11 cellular contexts compared by ENCODE assay signal in the genomic region with DNA sequence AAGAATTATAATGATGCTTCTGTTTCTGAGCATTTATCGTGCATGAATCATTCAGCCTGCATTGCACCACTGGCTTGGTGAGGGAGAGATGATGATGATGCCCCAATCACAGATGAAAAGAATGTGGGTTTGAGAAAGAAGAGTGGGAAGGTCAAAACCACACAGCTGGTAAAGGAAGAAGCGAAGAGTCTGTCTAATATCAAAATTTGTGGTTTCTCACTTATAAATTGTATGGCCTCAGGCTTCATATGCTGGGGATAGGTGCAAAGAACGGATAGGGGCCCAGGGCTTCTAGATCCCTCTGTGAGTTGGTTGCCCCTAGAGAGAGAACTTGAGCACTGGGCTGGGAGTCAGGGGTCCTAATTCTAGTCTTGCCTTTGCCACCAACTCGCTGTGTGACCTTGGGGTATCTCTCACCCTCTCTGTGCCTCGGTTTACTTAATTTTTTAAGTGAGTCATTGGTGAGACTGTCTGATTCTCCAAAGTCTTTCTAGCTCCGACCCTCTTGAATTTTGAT. TPM values are rescaled to one million over a fixed set of nuclear protein-coding genes. Genes with fewer than 3 reads are reported as not detected.
A peak's percentile ranks its signal among the peaks of the same experiment; 100 is the strongest.
DNase-seq lines count a peak whose midpoint lies in the region; ATAC-seq, FAIRE-seq and TF ChIP-seq lines count a peak whose summit lies in the region.
"Had no signal": no experiment of that assay in that cellular context is flagged by ENCODE, and none has a peak within 500 bp of the region (broad histone marks: within the 10 kb centered on the region; RNA-seq: fewer than 3 reads in every experiment).

No MANE protein-coding gene starts in this region.

- dilution Hi-C loops in keratinocyte (cut with MboI; ENCODE audit: extremely low pct_ligation_motif_present, low sequenced_read_pairs) = no loop called here

- no peak overlapping the region for H3K4me3 ChIP-seq in keratinocyte (ENCODE audit: control insufficient read depth in 2 of 3, extremely low read depth in 1 of 3, insufficient read depth in 2 of 3, low read depth in 1 of 3, low read length in 3 of 3)
- H3K4me3 ChIP-seq: coronary artery, SK-N-MC had no signal

- DNase-seq in AG08396 (ENCODE audit: low spot score) = peak; percentile 65
- DNase-seq in HTR-8/SVneo (ENCODE audit: insufficient read length, low spot score) = peak; percentile 61
- DNase-seq in activated T-helper 9 cell treated with anti-CD3 and anti-CD28 coated beads, Interleukin-2, amount 50 U/mL, for 16 hours (ENCODE audit: low read depth) = peak; percentile 30
- no peak for DNase-seq in keratinocyte (ENCODE audit: low read depth, low spot score)
- no peak for DNase-seq in left cardiac atrium
- no peak for DNase-seq in COR-L47 (lab: John Stamatoyannopoulos, UW)

- H3K4me1 ChIP-seq in keratinocyte (ENCODE audit: control insufficient read depth, extremely low read depth, insufficient read depth, low read length) = peaks cover 24% of the 10 kb centered on the region

- no peak for TF ChIP-seq CTCF in keratinocyte (optimal IDR thresholded peaks at IDR 0.05 in 1 of 3, IDR thresholded peaks at IDR 0.05 in 1 of 3, conservative IDR thresholded peaks at IDR 0.05 in 1 of 3; ENCODE audit: extremely low read depth in 1 of 3, insufficient read depth in 2 of 3, low read length in 3 of 3)

- no peak overlapping the region for H2AFZ ChIP-seq in keratinocyte (ENCODE audit: control insufficient read depth, low read length)

- H3K79me2 ChIP-seq in keratinocyte (ENCODE audit: control insufficient read depth, insufficient read depth, low read length) = no peaks in the 10 kb centered on the region

- ATAC-seq in left cardiac atrium = no peak
- no peak for ATAC-seq in HG02678 (IDR thresholded peaks at IDR 0.05; ENCODE audit: unreplicated experiment)
- ATAC-seq in GM18520 (IDR thresholded peaks at IDR 0.05; ENCODE audit: unreplicated experiment) = no peak

- FAIRE-seq in HTR-8/SVneo (lab: Jason Lieb, UNC) = peak; percentile 44
- FAIRE-seq in keratinocyte (lab: Jason Lieb, UNC) = peak; percentile 93
- FAIRE-seq: G401.6 had no signal

- no peaks in the 10 kb centered on the region for H4K20me1 ChIP-seq in keratinocyte (ENCODE audit: control insufficient read depth, extremely low read depth, insufficient read depth, low read length)

- no peak overlapping the region for H3K27ac ChIP-seq in keratinocyte (ENCODE audit: control insufficient read depth, insufficient read depth, low read length)
- H3K27ac ChIP-seq: coronary artery, SK-N-MC had no signal

- intact Hi-C loops in left cardiac atrium (cut with DNase I) = no loop called here

- no peak overlapping the region for H3K4me2 ChIP-seq in keratinocyte (ENCODE audit: control insufficient read depth, extremely low read depth, insufficient read depth, low read depth, low read length)

- H3K27me3 ChIP-seq in keratinocyte (ENCODE audit: control insufficient read depth, extremely low read depth, insufficient read depth, low read length) = no peaks in the 10 kb centered on the region

- H3K9ac ChIP-seq in keratinocyte (ENCODE audit: control insufficient read depth, extremely low read depth, insufficient read depth, low read length) = no peak overlapping the region

- H3K36me3 ChIP-seq in keratinocyte (ENCODE audit: control insufficient read depth in 2 of 2, extremely low read depth in 1 of 2, insufficient read depth in 2 of 2, low read length in 2 of 2) = no peaks in the 10 kb centered on the region

- no peaks in the 10 kb centered on the region for H3K9me1 ChIP-seq in keratinocyte (ENCODE audit: control insufficient read depth, extremely low read depth, insufficient read depth, low read length)

- no peaks in the 10 kb centered on the region for H3K9me3 ChIP-seq in keratinocyte (ENCODE audit: control insufficient read depth, low read depth, low read length)

RNA-seq across cellular contexts. Expression of a gene that starts 2.2 kb away (rescaled TPM):
- 3.6 to 6.2 TPM (median 4.5 TPM) in 3 replicates for polyA plus RNA-seq in keratinocyte
- 7.1 TPM for polyA plus RNA-seq in keratinocyte (2011; ENCODE audit: low read depth)
- 2.0 and 2.4 TPM in 2 replicates for polyA plus RNA-seq in keratinocyte (2011; cell fraction: cytosol; rRNA removed)
- 2.5 and 2.6 TPM in 2 replicates for polyA plus RNA-seq in keratinocyte (2011; cell fraction: nucleus; rRNA removed)
- polyA plus RNA-seq in keratinocyte (2012; ENCODE audit: low replicate concordance) = 5.6 and 24.2 TPM in 2 replicates
- 2.7 to 5.1 TPM (median 2.7 TPM) in 3 replicates for polyA minus RNA-seq in keratinocyte
- 2.7 TPM for polyA minus RNA-seq in keratinocyte (2011; cell fraction: cytosol; rRNA and poly(A)+ RNA removed)
- polyA minus RNA-seq in keratinocyte (2011; cell fraction: nucleus; rRNA and poly(A)+ RNA removed) = 2.6 and 2.7 TPM in 2 replicates
- 1 to 10 TPM in 1 of 2 donors, under 1 TPM in 1; 0.35 to 1.6 TPM for total RNA-seq in left cardiac atrium

RNA-seq across cellular contexts. Expression of a gene that starts 20.6 kb away (rescaled TPM):
- 12.3 to 16.9 TPM (median 12.8 TPM) in 3 replicates for polyA plus RNA-seq in keratinocyte
- 6.0 TPM for polyA plus RNA-seq in keratinocyte (2011; ENCODE audit: low read depth)
- 12.1 and 16.4 TPM in 2 replicates for polyA plus RNA-seq in keratinocyte (2011; cell fraction: cytosol; rRNA removed)
- polyA plus RNA-seq in keratinocyte (2011; cell fraction: nucleus; rRNA removed) = 15.4 and 15.7 TPM in 2 replicates
- 5.7 and 16.5 TPM in 2 replicates for polyA plus RNA-seq in keratinocyte (2012; ENCODE audit: low replicate concordance)
- polyA minus RNA-seq in keratinocyte = 4.8 to 8.4 TPM (median 5.2 TPM) in 3 replicates
- polyA minus RNA-seq in keratinocyte (2011; cell fraction: cytosol; rRNA and poly(A)+ RNA removed) = 5.4 TPM
- 3.8 and 5.7 TPM in 2 replicates for polyA minus RNA-seq in keratinocyte (2011; cell fraction: nucleus; rRNA and poly(A)+ RNA removed)
- 10 to 100 TPM in 1 of 2 donors, 1 to 10 TPM in 1; 8.8 to 10.4 TPM for total RNA-seq in left cardiac atrium

RNA-seq across cellular contexts. Expression of a gene that starts 58.5 kb away (rescaled TPM):
- polyA plus RNA-seq in keratinocyte = not detected in 3 replicates
- not detected for polyA plus RNA-seq in keratinocyte (2011; ENCODE audit: low read depth)
- not detected in 2 replicates for polyA plus RNA-seq in keratinocyte (2011; cell fraction: cytosol; rRNA removed)
- not detected in 2 replicates for polyA plus RNA-seq in keratinocyte (2011; cell fraction: nucleus; rRNA removed)
- not detected in 2 replicates for polyA plus RNA-seq in keratinocyte (2012; ENCODE audit: low replicate concordance)
- polyA minus RNA-seq in keratinocyte = not detected in 3 replicates
- polyA minus RNA-seq in keratinocyte (2011; cell fraction: cytosol; rRNA and poly(A)+ RNA removed) = not detected
- polyA minus RNA-seq in keratinocyte (2011; cell fraction: nucleus; rRNA and poly(A)+ RNA removed) = not detected in 2 replicates
- not detected for total RNA-seq in left cardiac atrium

Comparison
In these comparisons a context has a peak if more than half of its experiments do, and no peak if none do; other contexts are left out.
1. DNase-seq: peak in AG08396 (single experiment), HTR-8/SVneo (single experiment) and activated T-helper 9 cell treated with anti-CD3 and anti-CD28 coated beads, Interleukin-2, amount 50 U/mL, for 16 hours (single experiment); none in keratinocyte (single experiment), left cardiac atrium (single experiment) and COR-L47 (single experiment).